ENCODE assay signal across 9 cellular contexts in the genomic region with DNA sequence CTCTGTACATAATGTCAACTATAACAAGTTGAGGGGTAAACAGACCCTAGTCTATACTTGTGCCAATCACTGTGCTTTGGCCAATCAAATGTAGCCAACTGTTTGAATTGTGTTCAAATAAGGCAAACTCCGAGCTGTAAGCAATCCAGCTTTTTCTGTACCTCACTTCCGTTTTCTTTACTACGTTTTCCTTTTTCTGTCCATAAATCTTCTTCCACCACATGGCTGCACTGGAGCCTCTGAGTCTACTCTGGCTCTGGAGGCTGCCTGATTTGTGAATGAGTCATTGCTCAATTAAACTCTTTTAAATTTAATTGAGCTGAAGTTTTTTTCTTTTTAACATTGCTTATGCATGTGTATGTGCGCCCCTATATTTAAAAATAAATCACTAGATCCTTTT. TPM values are rescaled to one million over a fixed set of nuclear protein-coding genes. Genes with fewer than 3 reads are reported as not detected.
A peak's percentile ranks its signal among the peaks of the same experiment; 100 is the strongest.
DNase-seq lines count a peak whose midpoint lies in the region; ATAC-seq and TF ChIP-seq lines count a peak whose summit lies in the region.
"Had no signal": no experiment of that assay in that cellular context is flagged by ENCODE, and none has a peak within 500 bp of the region (broad histone marks: within the 10 kb centered on the region; RNA-seq: fewer than 3 reads in every experiment).

No MANE protein-coding gene starts in this region.

- H3K27ac ChIP-seq in mammary epithelial cell (ENCODE audit: insufficient read depth, low read depth, low read length) (no peak overlapping the region), layer of hippocampus (ENCODE audit: low read depth, low read length) (peak overlapping the region; percentile 10), upper lobe of right lung (peak overlapping the region; percentile 83), mesendoderm (ENCODE audit: low read depth, low read length) (no peak overlapping the region)

- H3K36me3 Mint-ChIP-seq in MCF 10A (ENCODE audit: insufficient read depth, unreplicated experiment) (no peaks in the 10 kb centered on the region), type B pancreatic cell (no peaks in the 10 kb centered on the region)

- H2BK120ac ChIP-seq in mesendoderm (ENCODE audit: low read depth, low read length), result no peak overlapping the region

- POLR2A ChIA-PET in MCF 10A (lab: Yijun Ruan, JAX), result interaction anchor here (1.3 to 2.6 kb wide), 3 partner anchors 9 to 328 kb away, joined by 3 to 10 read pairs (median 7); no protein-coding TSS in a partner anchor

- no peak overlapping the region for H2AK5ac ChIP-seq in mesendoderm (ENCODE audit: low read length)

- CTCF ChIA-PET in MCF 10A (lab: Yijun Ruan, JAX) (interaction anchor here (0.6 to 1.3 kb wide), 5 partner anchors 19 to 146 kb away, joined by 3 to 6 read pairs (median 4); no protein-coding TSS in a partner anchor), mammary epithelial cell (lab: Charles Lee; ENCODE audit: low non-redundant PET) (no interaction called here)

- H3K27me3 ChIP-seq in mammary epithelial cell (ENCODE audit: insufficient read depth, low read length) (no peaks in the 10 kb centered on the region), layer of hippocampus (ENCODE audit: control insufficient read depth, insufficient read depth, low read length) (no peaks in the 10 kb centered on the region), upper lobe of right lung (no peaks in the 10 kb centered on the region), mesendoderm (ENCODE audit: insufficient read depth, low read length, poor library complexity) (no peaks in the 10 kb centered on the region)

- no peak overlapping the region for H3K4me3 ChIP-seq in mammary epithelial cell (replicated peaks in 1 of 3; ENCODE audit: insufficient read depth in 1 of 3, low read depth in 2 of 3, low read length in 3 of 3)
- H3K4me3 ChIP-seq in upper lobe of right lung, result no peak overlapping the region
- H3K4me3 ChIP-seq in mesendoderm (ENCODE audit: low read length), result no peak overlapping the region

- no peak overlapping the region for H4K5ac ChIP-seq in mesendoderm (ENCODE audit: low read length)

- no peak overlapping the region for H4K8ac ChIP-seq in mesendoderm (ENCODE audit: low read depth, low read length)

- H3K23ac ChIP-seq in mesendoderm (ENCODE audit: low read length), result no peak overlapping the region

- H3K27me3 Mint-ChIP-seq in MCF 10A (ENCODE audit: insufficient read depth, unreplicated experiment) (no peaks in the 10 kb centered on the region), type B pancreatic cell (no peaks in the 10 kb centered on the region)

- H3K4me1 ChIP-seq in mammary epithelial cell (ENCODE audit: insufficient read depth, low read length), result peaks cover 7% of the 10 kb centered on the region
- H3K4me1 ChIP-seq in upper lobe of right lung, result peaks cover 14% of the 10 kb centered on the region
- H3K4me1 ChIP-seq in mesendoderm (ENCODE audit: control insufficient read depth, low read depth, low read length), result no peaks in the 10 kb centered on the region

- no peak overlapping the region for H2BK5ac ChIP-seq in mesendoderm (ENCODE audit: low read length)

- intact Hi-C loops in MCF 10A (cut with micrococcal nuclease) (no loop called here), mammary epithelial cell (cut with micrococcal nuclease) (no loop called here), upper lobe of right lung (cut with DNase I) (no loop called here)

- H3K4me2 ChIP-seq in mammary epithelial cell (ENCODE audit: insufficient read depth, low read depth, low read length) (no peak overlapping the region), mesendoderm (ENCODE audit: low read length) (no peak overlapping the region)

- no peaks in the 10 kb centered on the region for H3K79me1 ChIP-seq in mesendoderm (ENCODE audit: low read length)

- ATAC-seq in upper lobe of right lung (peak; percentile 57), HG03432 (IDR thresholded peaks at IDR 0.05; ENCODE audit: unreplicated experiment) (no peak)

- DNase-seq in MCF 10A (ENCODE audit: unreplicated experiment) (peak; percentile 6), mammary epithelial cell (no peak), UCSD-AML1 (lab: John Stamatoyannopoulos, UW; ENCODE audit: unreplicated experiment) (peak; percentile 21), upper lobe of right lung (no peak), mesendoderm (no peak), type B pancreatic cell (ENCODE audit: extremely low spot score, unreplicated experiment) (no peak)
- DNase-seq: NCI-H2107 had no signal

- no peak overlapping the region for H3K4ac ChIP-seq in mesendoderm (ENCODE audit: low read depth, low read length)

- H3K4me1 Mint-ChIP-seq in MCF 10A (ENCODE audit: insufficient read depth, unreplicated experiment) (peaks cover 6% of the 10 kb centered on the region), type B pancreatic cell (ENCODE audit: unreplicated experiment) (no peaks in the 10 kb centered on the region)

- H3K9me3 ChIP-seq in mammary epithelial cell (replicated peaks; ENCODE audit: insufficient read depth, low read length) (no peaks in the 10 kb centered on the region), upper lobe of right lung (no peaks in the 10 kb centered on the region)

- H2AFZ ChIP-seq in mammary epithelial cell (ENCODE audit: low read depth, low read length), result no peak overlapping the region

- TF ChIP-seq CTCF in MCF 10A (IDR thresholded peaks at IDR 0.05; ENCODE audit: unreplicated experiment), result no peak
- no peak for TF ChIP-seq CTCF in mammary epithelial cell (conservative IDR thresholded peaks at IDR 0.05 in 1 of 2, IDR thresholded peaks at IDR 0.05 in 1 of 2; ENCODE audit: extremely low read depth in 1 of 2, insufficient read depth in 1 of 2, low read depth in 1 of 2, low read length in 2 of 2)
- no peak for TF ChIP-seq CTCF in upper lobe of right lung (IDR thresholded peaks at IDR 0.05)
- no peak for TF ChIP-seq CTCF in type B pancreatic cell (conservative IDR thresholded peaks at IDR 0.05)

- no peak overlapping the region for H3K56ac ChIP-seq in mesendoderm (ENCODE audit: low read length)

- in situ Hi-C loops in mammary epithelial cell (cut with MboI; ENCODE audit: low sequenced_read_pairs in 2 of 2), result no loop called here

- 62% methylated on average over 4 of the region's 4 CpGs for WGBS in mammary epithelial cell (ENCODE audit: low coverage, missing lambda C conversion rate)
- WGBS in mesendoderm (ENCODE audit: extremely low coverage, insufficient coverage, low lambda C conversion rate), result no CpG with 5 or more reads among the region's 4 CpGs

- dilution Hi-C loops in mammary epithelial cell (cut with HindIII; ENCODE audit: low sequenced_read_pairs), result no loop called here

- H3K79me2 ChIP-seq in mammary epithelial cell (ENCODE audit: insufficient read depth, low read length) (no peaks in the 10 kb centered on the region), mesendoderm (ENCODE audit: control insufficient read depth, insufficient read depth, low read length) (no peaks in the 10 kb centered on the region)

- BruUV-seq in MCF 10A (replicated peaks; lab: Mats Ljungman, UMichigan), result no TSS peak
- no TSS peak for BruUV-seq in mammary epithelial cell (replicated peaks; lab: Mats Ljungman, UMichigan)

- H4K20me1 ChIP-seq in mammary epithelial cell (ENCODE audit: insufficient read depth, low read length), result no peaks in the 10 kb centered on the region

- no peak overlapping the region for H3K18ac ChIP-seq in mesendoderm (ENCODE audit: low read length)

- H3K9me3 Mint-ChIP-seq in MCF 10A (ENCODE audit: unreplicated experiment), result no peaks in the 10 kb centered on the region
- H3K9me3 Mint-ChIP-seq in type B pancreatic cell, result no peaks in the 10 kb centered on the region

- no peak overlapping the region for H3K27ac Mint-ChIP-seq in MCF 10A (ENCODE audit: low read depth, unreplicated experiment)
- H3K27ac Mint-ChIP-seq in type B pancreatic cell, result no peak overlapping the region

- H3K36me3 ChIP-seq in mammary epithelial cell (ENCODE audit: insufficient read depth, low read length) (no peaks in the 10 kb centered on the region), upper lobe of right lung (no peaks in the 10 kb centered on the region), mesendoderm (ENCODE audit: control insufficient read depth, insufficient read depth, low read length) (no peaks in the 10 kb centered on the region)

- no peak overlapping the region for H3K4me3 Mint-ChIP-seq in MCF 10A (ENCODE audit: unreplicated experiment)
- no peak overlapping the region for H3K4me3 Mint-ChIP-seq in type B pancreatic cell

- H2BK15ac ChIP-seq in mesendoderm (replicated peaks; ENCODE audit: low read depth), result no peak overlapping the region

- H3K9ac ChIP-seq in mammary epithelial cell (ENCODE audit: insufficient read depth, low read length) (no peak overlapping the region), mesendoderm (ENCODE audit: low read length) (no peak overlapping the region)

RNA-seq across cellular contexts. Expression of gene CLEC1A, which starts 29.7 kb away (rescaled TPM):
- total RNA-seq in MCF 10A (2022) (not detected in 2 replicates), mammary epithelial cell (not detected), upper lobe of right lung (15.0 TPM), type B pancreatic cell (ENCODE audit: low replicate concordance) (0.86 and 3.6 TPM in 2 replicates)
- polyA plus RNA-seq in mammary epithelial cell, result not detected
- polyA minus RNA-seq in mammary epithelial cell, result not detected
- 0.03 TPM for polyA plus RNA-seq in mesendoderm (2013, experiment 1 of 2)
- polyA plus RNA-seq in mesendoderm (2013, experiment 2 of 2), result 0.08 TPM

RNA-seq across cellular contexts. Expression of gene CLEC9A, which starts 38.6 kb away (rescaled TPM):
- not detected in 2 replicates for total RNA-seq in MCF 10A (2022)
- total RNA-seq in mammary epithelial cell, result not detected
- not detected for polyA plus RNA-seq in mammary epithelial cell
- not detected for polyA minus RNA-seq in mammary epithelial cell
- total RNA-seq in upper lobe of right lung, result 0.43 TPM
- polyA plus RNA-seq in mesendoderm (2013, experiment 1 of 2), result not detected
- not detected for polyA plus RNA-seq in mesendoderm (2013, experiment 2 of 2)
- total RNA-seq in type B pancreatic cell (ENCODE audit: low replicate concordance), result not detected in 2 replicates

RNA-seq across cellular contexts. Expression of gene CLEC12B, which starts 58.7 kb away (rescaled TPM):
- total RNA-seq in MCF 10A (2022) (not detected in 2 replicates), mammary epithelial cell (not detected), upper lobe of right lung (1.4 TPM), type B pancreatic cell (ENCODE audit: low replicate concordance) (not detected in 2 replicates)
- polyA plus RNA-seq in mammary epithelial cell, result not detected
- polyA minus RNA-seq in mammary epithelial cell, result not detected
- polyA plus RNA-seq in mesendoderm (2013, experiment 1 of 2), result not detected
- not detected for polyA plus RNA-seq in mesendoderm (2013, experiment 2 of 2)

Comparison
In these comparisons a context has a peak if more than half of its experiments do, and no peak if none do; other contexts are left out.
1. DNase-seq: peak in MCF 10A (single experiment) and UCSD-AML1 (single experiment); none in mammary epithelial cell (single experiment), upper lobe of right lung (single experiment), mesendoderm (single experiment) and type B pancreatic cell (single experiment).
2. H3K27ac ChIP-seq: peak in layer of hippocampus (single experiment) and upper lobe of right lung (single experiment); none in mammary epithelial cell (single experiment) and mesendoderm (single experiment).